Comparison of ENCODE assay signal across 9 cellular contexts in the genomic region with DNA sequence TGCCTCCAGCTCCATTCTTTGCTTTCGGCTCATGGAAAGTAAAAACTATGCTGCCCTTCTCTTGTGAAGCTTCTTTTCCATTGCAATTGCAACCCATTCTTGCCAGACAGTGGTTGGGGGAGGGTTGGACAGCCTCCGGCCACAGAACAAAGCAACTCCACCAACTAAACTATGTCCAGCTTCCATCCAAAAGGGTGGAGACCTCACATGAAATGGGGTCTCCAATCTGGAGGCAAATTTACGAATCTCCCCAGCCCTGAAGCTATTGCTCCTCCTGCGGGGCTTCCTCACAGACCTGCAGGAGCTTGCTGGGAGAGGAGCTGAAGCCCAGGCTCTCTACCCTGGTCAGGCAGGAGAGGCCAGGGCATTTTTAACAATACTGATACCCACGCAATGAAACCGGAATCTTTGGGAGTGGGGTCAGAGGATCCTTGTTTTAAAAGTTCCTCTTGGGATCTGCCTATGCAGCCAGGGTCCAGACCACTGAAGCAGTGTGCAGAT. TPM values are rescaled to one million over a fixed set of nuclear protein-coding genes. Genes with fewer than 3 reads are reported as not detected.
DNase-seq lines count a peak whose midpoint lies in the region; ATAC-seq and TF ChIP-seq lines count a peak whose summit lies in the region.
"Had no signal": no experiment of that assay in that cellular context is flagged by ENCODE, and none has a peak within 500 bp of the region (broad histone marks: within the 10 kb centered on the region; RNA-seq: fewer than 3 reads in every experiment).

No MANE protein-coding gene starts in this region.

- H3K79me2 ChIP-seq in smooth muscle cell (ENCODE audit: low read depth): no peaks in the 10 kb centered on the region

- H3K4me1 Mint-ChIP-seq in dendritic cell treated with granulocyte-macrophage colony-stimulating factor and Interleukin-4, amounts not matched to agents 40 ng/mL and 50 ng/mL, for 4 days (ENCODE audit: low read depth): peaks cover 48% of the 10 kb centered on the region
- H3K4me1 Mint-ChIP-seq in effector memory CD8-positive, alpha-beta T cell (ENCODE audit: low read depth in 2 of 2): no peaks in the 10 kb centered on the region

- peaks cover 11% of the 10 kb centered on the region for H3K27me3 Mint-ChIP-seq in dendritic cell treated with granulocyte-macrophage colony-stimulating factor and Interleukin-4, amounts not matched to agents 40 ng/mL and 50 ng/mL, for 4 days
- H3K27me3 Mint-ChIP-seq in effector memory CD8-positive, alpha-beta T cell: peaks cover 72 to 94% of the 10 kb centered on the region in 2 donors

- peaks cover 17% of the 10 kb centered on the region for H3K36me3 Mint-ChIP-seq in dendritic cell treated with granulocyte-macrophage colony-stimulating factor and Interleukin-4, amounts not matched to agents 40 ng/mL and 50 ng/mL, for 4 days (ENCODE audit: low read depth)
- no peaks in the 10 kb centered on the region for H3K36me3 Mint-ChIP-seq in effector memory CD8-positive, alpha-beta T cell (ENCODE audit: insufficient read depth)
- H3K36me3 Mint-ChIP-seq: activated naive CD4-positive, alpha-beta T cell treated with anti-CD3 and anti-CD28 coated beads, Interleukin-2, amount 50 U/mL, for 24 hours had no signal

- H4K20me1 ChIP-seq in smooth muscle cell (ENCODE audit: low read depth): no peaks in the 10 kb centered on the region

- H3K9ac ChIP-seq in smooth muscle cell (ENCODE audit: low read depth): no peak overlapping the region

- peak overlapping the region; percentile 82 for H3K4me3 Mint-ChIP-seq in dendritic cell treated with granulocyte-macrophage colony-stimulating factor and Interleukin-4, amounts not matched to agents 40 ng/mL and 50 ng/mL, for 4 days
- H3K4me3 Mint-ChIP-seq in effector memory CD8-positive, alpha-beta T cell: no peak overlapping the region
- H3K4me3 Mint-ChIP-seq: activated naive CD4-positive, alpha-beta T cell treated with anti-CD3 and anti-CD28 coated beads, Interleukin-2, amount 50 U/mL, for 24 hours had no signal

- H3K36me3 ChIP-seq in smooth muscle cell (ENCODE audit: low read depth): no peaks in the 10 kb centered on the region

- H3K9me3 ChIP-seq in smooth muscle cell (replicated peaks; ENCODE audit: low read depth): no peaks in the 10 kb centered on the region

- H3K27ac Mint-ChIP-seq in dendritic cell treated with granulocyte-macrophage colony-stimulating factor and Interleukin-4, amounts not matched to agents 40 ng/mL and 50 ng/mL, for 4 days: peak overlapping the region; percentile 95
- no peak overlapping the region for H3K27ac Mint-ChIP-seq in effector memory CD8-positive, alpha-beta T cell
- H3K27ac Mint-ChIP-seq: activated naive CD4-positive, alpha-beta T cell treated with anti-CD3 and anti-CD28 coated beads, Interleukin-2, amount 50 U/mL, for 24 hours had no signal

- WGBS in smooth muscle cell (ENCODE audit: low lambda C conversion rate): 66% methylated on average over 6 of the region's 6 CpGs

- H3K27me3 ChIP-seq in HL-60 (ENCODE audit: insufficient read depth, poor library complexity, severe bottlenecking) (no peaks in the 10 kb centered on the region), layer of hippocampus (ENCODE audit: control insufficient read depth, insufficient read depth, low read length) (no peaks in the 10 kb centered on the region), smooth muscle cell (ENCODE audit: low read depth) (no peaks in the 10 kb centered on the region)

- no peak for DNase-seq in HL-60 (ENCODE audit: low read depth in 1 of 2, low spot score in 1 of 2)
- no peak for DNase-seq in smooth muscle cell (lab: John Stamatoyannopoulos, UW; ENCODE audit: unreplicated experiment)
- DNase-seq in effector memory CD8-positive, alpha-beta T cell: no peak
- DNase-seq in NCI-H128 (lab: John Stamatoyannopoulos, UW; ENCODE audit: unreplicated experiment): no peak
- no peak for DNase-seq in activated CD4-positive, CD25-positive, alpha-beta regulatory T cell (lab: John Stamatoyannopoulos, UW)

- no peak for ATAC-seq in effector memory CD8-positive, alpha-beta T cell (replicated peaks)
- no peak for ATAC-seq in GM21717 (IDR thresholded peaks at IDR 0.05; ENCODE audit: unreplicated experiment)

- H2AFZ ChIP-seq in smooth muscle cell (ENCODE audit: low read depth): peak overlapping the region; percentile 82

- H3K4me2 ChIP-seq in smooth muscle cell: peak overlapping the region; percentile 79

- H3F3A ChIP-seq in smooth muscle cell (ENCODE audit: low read depth): peaks cover 9% of the 10 kb centered on the region

- H3K9me3 Mint-ChIP-seq in dendritic cell treated with granulocyte-macrophage colony-stimulating factor and Interleukin-4, amounts not matched to agents 40 ng/mL and 50 ng/mL, for 4 days: peaks cover 8% of the 10 kb centered on the region
- H3K9me3 Mint-ChIP-seq in effector memory CD8-positive, alpha-beta T cell: no peaks in the 10 kb centered on the region

- intact Hi-C loops in dendritic cell treated with granulocyte-macrophage colony-stimulating factor and Interleukin-4, amounts not matched to agents 40 ng/mL and 50 ng/mL, for 4 days (cut with micrococcal nuclease): loop anchor here (5.0 kb wide), 2 partner anchors 40 to 65 kb away; partner anchors contain the start of gene NUP42

- H3K4me1 ChIP-seq in smooth muscle cell (ENCODE audit: low read depth): peaks cover 7% of the 10 kb centered on the region

- peak overlapping the region; percentile 51 for H3K4me3 ChIP-seq in HL-60 (replicated peaks; ENCODE audit: insufficient read depth, low read length)
- peak overlapping the region; percentile 43 for H3K4me3 ChIP-seq in smooth muscle cell

- H3K27ac ChIP-seq in HL-60 (replicated peaks) (peak overlapping the region; percentile 60; the same call in 1 of the 2 replicates), layer of hippocampus (ENCODE audit: low read depth, low read length) (peak overlapping the region; percentile 60), smooth muscle cell (ENCODE audit: low read depth) (peak overlapping the region; percentile 64)

- TF ChIP-seq CTCF in HL-60 (IDR thresholded peaks at IDR 0.05; ENCODE audit: insufficient read depth, low read length) (no peak), smooth muscle cell (IDR thresholded peaks at IDR 0.05; ENCODE audit: borderline replicate concordance, insufficient read depth, poor library complexity, severe bottlenecking) (no peak)

RNA-seq across cellular contexts. Expression of gene GPNMB, which starts 0.6 kb away (rescaled TPM):
- 23.2 and 26.1 TPM in 2 replicates for total RNA-seq in smooth muscle cell
- 13.4 and 13.6 TPM in 2 replicates for polyA plus RNA-seq in smooth muscle cell

RNA-seq across cellular contexts. Expression of gene MALSU1, which starts 52.0 kb away (rescaled TPM):
- 77.7 and 89.8 TPM in 2 replicates for total RNA-seq in smooth muscle cell
- polyA plus RNA-seq in smooth muscle cell: 107 and 110 TPM in 2 replicates
